Comparison of ENCODE assay signal across 23 cellular contexts in genomic region chr7:88259656-88260380, GRCh38. TPM values are rescaled to one million over a fixed set of nuclear protein-coding genes. Genes with fewer than 3 reads are reported as not detected.
DNase-seq lines count a peak whose midpoint lies in the region; ATAC-seq and TF ChIP-seq lines count a peak whose summit lies in the region.
"Had no signal": no experiment of that assay in that cellular context is flagged by ENCODE, and none has a peak within 500 bp of the region (broad histone marks: within the 10 kb centered on the region; RNA-seq: fewer than 3 reads in every experiment).

No MANE protein-coding gene starts in this region.

- H3K9me3 ChIP-seq in breast epithelium (peaks cover 5 to 10% of the 10 kb centered on the region in 2 donors), left lung (peaks cover 0 to 2% of the 10 kb centered on the region in 2 donors)
- H3K9me3 ChIP-seq: MG63 had no signal

- H3K4me1 Mint-ChIP-seq in MCF 10A (ENCODE audit: insufficient read depth, unreplicated experiment): peaks cover 33% of the 10 kb centered on the region
- H3K4me1 Mint-ChIP-seq in activated naive CD8-positive, alpha-beta T cell treated with anti-CD3 and anti-CD28 coated beads, Interleukin-2, amount 50 U/mL, for 24 hours: no peaks in the 10 kb centered on the region
- H3K4me1 Mint-ChIP-seq in natural killer cell treated with Interleukin-12 subunit alpha and Interleukin-12 subunit beta and Interleukin-15 and Interleukin-18, amount 100 ng/mL, for 72 hours (ENCODE audit: low read depth in 2 of 2): no peaks in the 10 kb centered on the region
- H3K4me1 Mint-ChIP-seq: B cell; CD8-positive, alpha-beta memory T cell had no signal

- no peak overlapping the region for H3K4me3 ChIP-seq in breast epithelium
- H3K4me3 ChIP-seq in left lung: no peak overlapping the region
- H3K4me3 ChIP-seq: K562, MG63 had no signal

- DNase-seq in MCF 10A (ENCODE audit: unreplicated experiment) (no peak), breast epithelium (ENCODE audit: low spot score in 2 of 2) (no peak), fibroblast of gingiva (ENCODE audit: low read depth) (peak; percentile 3), left lung (no peak), NCI-H1436 (lab: John Stamatoyannopoulos, UW) (no peak), C1 segment of cervical spinal cord (lab: John Stamatoyannopoulos, UW) (no peak)
- DNase-seq in activated naive CD8-positive, alpha-beta T cell treated with anti-CD3 and anti-CD28 coated beads, Interleukin-2, amount 50 U/mL, for 24 hours: no peak
- DNase-seq in natural killer cell treated with Interleukin-12 subunit alpha and Interleukin-12 subunit beta and Interleukin-15 and Interleukin-18, amount 100 ng/mL, for 72 hours (ENCODE audit: low spot score): no peak
- DNase-seq: CD8-positive, alpha-beta memory T cell; DND-41; MG63; NCI-H1105 treated with DMSO at 0.1 percent for 48 hours; NCI-H2029; NCI-H526 treated with DMSO at 0.1 percent for 48 hours; SHP77 treated with DMSO at 0.1 percent for 48 hours had no signal

- H3K4me1 ChIP-seq in breast epithelium (no peaks in the 10 kb centered on the region), left lung (peaks cover 0 to 10% of the 10 kb centered on the region in 2 donors)

- ATAC-seq in left lung: peak; percentile 66
- no peak for ATAC-seq in activated naive CD8-positive, alpha-beta T cell treated with anti-CD3 and anti-CD28 coated beads, Interleukin-2, amount 50 U/mL, for 24 hours
- no peak for ATAC-seq in natural killer cell treated with Interleukin-12 subunit alpha and Interleukin-12 subunit beta and Interleukin-15 and Interleukin-18, amount 100 ng/mL, for 72 hours
- ATAC-seq: HCT116, HepG2, K562, Panc1 had no signal

- CTCF ChIA-PET in MCF 10A (lab: Yijun Ruan, JAX): interaction anchor here (0.6 to 1.4 kb wide), 2 partner anchors 98 to 1911 kb away, joined by 3 to 4 read pairs; no protein-coding TSS in a partner anchor

- intact Hi-C loops in MCF 10A (cut with micrococcal nuclease) (loop anchor here (10.0 kb wide), 1 partner anchor 55 kb away; no protein-coding TSS in a partner anchor), breast epithelium (cut with DNase I; ENCODE audit: low total_unique reads) (loop anchor here (5.0 kb wide), 1 partner anchor 762 kb away; no protein-coding TSS in a partner anchor), left lung (cut with DNase I) (no loop called here)

- no peak for TF ChIP-seq CTCF in MCF 10A (IDR thresholded peaks at IDR 0.05; ENCODE audit: unreplicated experiment)
- no peak for TF ChIP-seq CTCF in breast epithelium (IDR thresholded peaks at IDR 0.05)
- TF ChIP-seq CTCF in left lung (IDR thresholded peaks at IDR 0.05): no peak

- no peaks in the 10 kb centered on the region for H3K27me3 Mint-ChIP-seq in MCF 10A (ENCODE audit: insufficient read depth, unreplicated experiment)
- H3K27me3 Mint-ChIP-seq in activated naive CD8-positive, alpha-beta T cell treated with anti-CD3 and anti-CD28 coated beads, Interleukin-2, amount 50 U/mL, for 24 hours: peaks cover 7% of the 10 kb centered on the region
- H3K27me3 Mint-ChIP-seq in natural killer cell treated with Interleukin-12 subunit alpha and Interleukin-12 subunit beta and Interleukin-15 and Interleukin-18, amount 100 ng/mL, for 72 hours: peaks cover 11 to 16% of the 10 kb centered on the region in 2 donors

- no peaks in the 10 kb centered on the region for H3K36me3 Mint-ChIP-seq in MCF 10A (ENCODE audit: insufficient read depth, unreplicated experiment)
- no peaks in the 10 kb centered on the region for H3K36me3 Mint-ChIP-seq in activated naive CD8-positive, alpha-beta T cell treated with anti-CD3 and anti-CD28 coated beads, Interleukin-2, amount 50 U/mL, for 24 hours (ENCODE audit: low read depth)
- no peaks in the 10 kb centered on the region for H3K36me3 Mint-ChIP-seq in natural killer cell treated with Interleukin-12 subunit alpha and Interleukin-12 subunit beta and Interleukin-15 and Interleukin-18, amount 100 ng/mL, for 72 hours
- H3K36me3 Mint-ChIP-seq: CD8-positive, alpha-beta memory T cell had no signal

- POLR2A ChIA-PET in MCF 10A (lab: Yijun Ruan, JAX): no interaction called here

- no peak overlapping the region for H3K27ac ChIP-seq in breast epithelium
- H3K27ac ChIP-seq in left lung: no peak overlapping the region
- H3K27ac ChIP-seq: 22Rv1 had no signal

- BruUV-seq in MCF 10A (replicated peaks; lab: Mats Ljungman, UMichigan): no TSS peak

- peak overlapping the region; percentile 10 for H3K27ac Mint-ChIP-seq in MCF 10A (ENCODE audit: low read depth, unreplicated experiment)
- no peak overlapping the region for H3K27ac Mint-ChIP-seq in activated naive CD8-positive, alpha-beta T cell treated with anti-CD3 and anti-CD28 coated beads, Interleukin-2, amount 50 U/mL, for 24 hours
- H3K27ac Mint-ChIP-seq in natural killer cell treated with Interleukin-12 subunit alpha and Interleukin-12 subunit beta and Interleukin-15 and Interleukin-18, amount 100 ng/mL, for 72 hours: no peak overlapping the region
- H3K27ac Mint-ChIP-seq: B cell; CD14-positive monocyte; CD8-positive, alpha-beta memory T cell had no signal

- TF ChIP-seq POLR2A in breast epithelium (IDR thresholded peaks at IDR 0.05): no peak

- H3K36me3 ChIP-seq in breast epithelium (no peaks in the 10 kb centered on the region), left lung (no peaks in the 10 kb centered on the region)
- H3K36me3 ChIP-seq: MG63 had no signal

- H3K4me3 Mint-ChIP-seq in MCF 10A (ENCODE audit: unreplicated experiment): no peak overlapping the region
- H3K4me3 Mint-ChIP-seq in activated naive CD8-positive, alpha-beta T cell treated with anti-CD3 and anti-CD28 coated beads, Interleukin-2, amount 50 U/mL, for 24 hours: no peak overlapping the region
- no peak overlapping the region for H3K4me3 Mint-ChIP-seq in natural killer cell treated with Interleukin-12 subunit alpha and Interleukin-12 subunit beta and Interleukin-15 and Interleukin-18, amount 100 ng/mL, for 72 hours
- H3K4me3 Mint-ChIP-seq: B cell; CD14-positive monocyte; CD8-positive, alpha-beta memory T cell had no signal

- H3K9me3 Mint-ChIP-seq in MCF 10A (ENCODE audit: unreplicated experiment): peaks cover 8% of the 10 kb centered on the region
- no peaks in the 10 kb centered on the region for H3K9me3 Mint-ChIP-seq in activated naive CD8-positive, alpha-beta T cell treated with anti-CD3 and anti-CD28 coated beads, Interleukin-2, amount 50 U/mL, for 24 hours
- H3K9me3 Mint-ChIP-seq in natural killer cell treated with Interleukin-12 subunit alpha and Interleukin-12 subunit beta and Interleukin-15 and Interleukin-18, amount 100 ng/mL, for 72 hours: no peaks in the 10 kb centered on the region

- H3K27me3 ChIP-seq in breast epithelium: no peaks in the 10 kb centered on the region
- no peaks in the 10 kb centered on the region for H3K27me3 ChIP-seq in left lung
- H3K27me3 ChIP-seq: MG63 had no signal

RNA-seq across cellular contexts. Expression of gene SRI, which starts 40.0 kb away (rescaled TPM):
- 80.0 and 110 TPM in 2 replicates for total RNA-seq in MCF 10A (2022)
- total RNA-seq in breast epithelium: 100 to 1,000 TPM in 1 of 3 donors, 10 to 100 TPM in 2; 69.1 to 115 (median 90.9) TPM
- 100 to 1,000 TPM; 121 to 124 TPM for total RNA-seq in left lung
- 100 to 1,000 TPM; 140 to 152 TPM for total RNA-seq in natural killer cell treated with Interleukin-12 subunit alpha and Interleukin-12 subunit beta and Interleukin-15 and Interleukin-18, amount 100 ng/mL, for 72 hours

RNA-seq across cellular contexts. Expression of gene STEAP4, which starts 46.9 kb away (rescaled TPM):
- not detected in 2 replicates for total RNA-seq in MCF 10A (2022)
- 100 to 1,000 TPM in 1 of 3 donors, 10 to 100 TPM in 2; 49.3 to 165 (median 73.1) TPM for total RNA-seq in breast epithelium
- 100 to 1,000 TPM in 1 of 2 donors, 10 to 100 TPM in 1; 93.0 to 149 TPM for total RNA-seq in left lung
- total RNA-seq in natural killer cell treated with Interleukin-12 subunit alpha and Interleukin-12 subunit beta and Interleukin-15 and Interleukin-18, amount 100 ng/mL, for 72 hours: not detected
- total RNA-seq: B cell; CD8-positive, alpha-beta memory T cell; HepG2; HT1080 had no signal

Comparison
In these comparisons a context has a peak if more than half of its experiments do, and no peak if none do; other contexts are left out.
1. RNA of gene STEAP4, which starts 46.9 kb away (total RNA-seq): 93.0 to 149 TPM in left lung and 49.3 to 165 TPM in breast epithelium; not detected in natural killer cell treated with Interleukin-12 subunit alpha and Interleukin-12 subunit beta and Interleukin-15 and Interleukin-18, amount 100 ng/mL, for 72 hours and not detected in MCF 10A; every median in the first group is over 10 times any median in the second.
2. intact Hi-C loops: an anchor here in MCF 10A (10.0 kb wide) and breast epithelium (5.0 kb wide); none called in left lung.